Comparison of ENCODE assay signal across 27 cellular contexts in the genomic region with DNA sequence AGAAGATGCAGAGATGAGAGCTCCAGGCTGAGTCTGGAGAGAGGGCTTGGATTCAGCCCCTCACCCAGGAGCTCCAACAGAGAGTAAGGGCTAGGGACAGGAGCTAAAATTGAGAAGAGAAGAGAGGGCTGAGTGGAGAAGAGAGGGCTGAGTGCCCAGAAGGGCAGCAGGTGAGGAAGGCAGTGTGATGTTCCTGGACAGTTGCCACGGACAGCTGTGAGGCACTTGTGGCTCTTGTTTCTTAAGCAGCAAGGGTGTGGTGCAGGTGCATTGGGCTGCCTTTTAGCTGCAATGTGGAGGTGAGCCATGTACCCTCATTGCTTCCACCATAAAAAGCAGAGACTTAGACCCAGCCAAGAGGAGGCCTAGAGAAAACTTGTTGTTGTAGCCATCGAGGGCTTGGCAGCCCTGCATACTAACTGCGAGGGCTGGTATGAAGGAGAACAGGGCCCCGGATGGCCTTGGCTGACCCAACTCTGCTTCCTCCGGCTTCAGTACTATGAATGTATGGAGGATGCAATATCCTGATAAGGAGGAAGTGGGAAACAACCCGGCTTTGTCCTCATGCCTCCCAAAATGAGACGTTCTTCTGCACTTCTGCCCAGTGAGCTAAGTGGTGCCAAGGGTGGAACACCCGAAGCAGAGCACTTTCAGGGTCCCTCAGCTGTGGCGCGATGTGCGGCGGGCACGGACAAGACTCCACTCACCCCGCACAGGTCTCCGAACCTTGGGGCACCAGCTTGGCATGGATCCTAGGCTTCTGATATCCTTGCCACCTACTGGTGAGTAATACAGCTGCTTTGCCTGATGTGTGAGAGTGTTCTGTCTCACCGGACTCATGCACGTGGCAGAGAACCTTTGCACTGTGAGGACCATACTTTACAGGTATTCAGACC.
DNase-seq lines count a peak whose midpoint lies in the region; ATAC-seq and TF ChIP-seq lines count a peak whose summit lies in the region.
"Had no signal": no experiment of that assay in that cellular context is flagged by ENCODE, and none has a peak within 500 bp of the region (broad histone marks: within the 10 kb centered on the region; RNA-seq: fewer than 3 reads in every experiment).

No MANE protein-coding gene starts in this region.

- CTCF ChIA-PET in Panc1 (lab: Charles Lee) = no interaction called here

- DNase-seq in DMS 273 (lab: John Stamatoyannopoulos, UW; ENCODE audit: unreplicated experiment) (peak; percentile 10), DMS 273 treated with DMSO at 0.1 percent for 48 hours (lab: John Stamatoyannopoulos, UW) (no peak), Panc1 (ENCODE audit: low read depth, low spot score) (no peak), neuronal stem cell (ENCODE audit: low spot score) (no peak), GM23248 (no peak), NCI-H1694 (lab: John Stamatoyannopoulos, UW) (no peak)
- no peak for DNase-seq in activated CD4-positive, alpha-beta T cell treated with anti-CD3 and anti-CD28 coated beads, Interleukin-2, amount 50 U/mL, for 48 hours
- DNase-seq: activated CD4-positive, alpha-beta memory T cell treated with anti-CD3 and anti-CD28 coated beads, Interleukin-2, amount 10 ng/mL, durations not matched to agents 7 days and 5 days; activated CD4-positive, CD25-positive, alpha-beta regulatory T cell; activated effector memory CD4-positive, alpha-beta T cell treated with anti-CD3 and anti-CD28 coated beads, Interleukin-2, amount 50 U/mL, for 16 hours; activated naive CD8-positive, alpha-beta T cell treated with anti-CD3 and anti-CD28 coated beads, Interleukin-2, amount 50 U/mL, for 24 hours; activated T-cell treated with anti-CD3 and anti-CD28 coated beads for 4 hours; body of pancreas; effector CD8-positive, alpha-beta T cell; hippocampal formation; mucosa of descending colon; NCI-H1436; NCI-H2227 treated with DMSO at 0.1 percent for 48 hours; stimulated activated CD4-positive, alpha-beta T cell treated with anti-CD3 and anti-CD28 coated beads, Interleukin-2, amount 100 ng/mL, for 48 hours; stimulated activated naive CD4-positive, alpha-beta T cell; testis had no signal

- H2AFZ ChIP-seq in neuronal stem cell (ENCODE audit: low read length) (no peak overlapping the region), GM23248 (no peak overlapping the region)
- H2AFZ ChIP-seq: neural progenitor cell had no signal

- no peak overlapping the region for H3K14ac ChIP-seq in neuronal stem cell (ENCODE audit: low read length)

- WGBS in neuronal stem cell (ENCODE audit: extremely low coverage in 2 of 2, insufficient read length in 2 of 2, insufficient replicate concordance in 1 of 2), 2 donors = no CpG with 5 or more reads among the region's 17 CpGs
- WGBS in GM23248 (ENCODE audit: low coverage in 1 of 2, low lambda C conversion rate in 2 of 2, missing lambda C conversion rate in 2 of 2), 2 experiments = 92 to 94% methylated on average over 17 of the region's 17 CpGs

- H3K23ac ChIP-seq in neuronal stem cell (ENCODE audit: low read depth, low read length, poor library complexity) = no peak overlapping the region

- POLR2A ChIA-PET in Panc1 (lab: Charles Lee) = no interaction called here

- no peak overlapping the region for H2AK5ac ChIP-seq in neuronal stem cell (ENCODE audit: low read depth, low read length)

- no peak overlapping the region for H3K4ac ChIP-seq in neuronal stem cell (ENCODE audit: low read length)

- no peak overlapping the region for H2BK120ac ChIP-seq in neuronal stem cell (ENCODE audit: low read depth, low read length)

- H4K8ac ChIP-seq in neuronal stem cell (ENCODE audit: low read depth, low read length) = no peak overlapping the region

- TF ChIP-seq CTCF in GM12875 (IDR thresholded peaks at IDR 0.05; ENCODE audit: borderline replicate concordance, insufficient read depth, low read depth, low read length) (0 out of 2 replicates have a peak, but pooled peaks have one; percentile 5), Panc1 (IDR thresholded peaks at IDR 0.05) (no peak)

- no peaks in the 10 kb centered on the region for H3K4me1 ChIP-seq in Panc1 (ENCODE audit: control insufficient read depth, insufficient read depth, low read length)
- H3K4me1 ChIP-seq in neuronal stem cell (ENCODE audit: control insufficient read depth in 2 of 2, insufficient read depth in 1 of 2, low read depth in 1 of 2, low read length in 2 of 2) = peaks cover 0 to 5% of the 10 kb centered on the region in 2 donors
- H3K4me1 ChIP-seq in GM23248 (ENCODE audit: insufficient read depth) = no peaks in the 10 kb centered on the region
- H3K4me1 ChIP-seq: body of pancreas, esophagus muscularis mucosa, testis had no signal

- no peak overlapping the region for H2BK12ac ChIP-seq in neuronal stem cell (ENCODE audit: low read length)

- no peaks in the 10 kb centered on the region for H4K20me1 ChIP-seq in GM23248 (ENCODE audit: insufficient read depth)

- no peaks in the 10 kb centered on the region for H3F3A ChIP-seq in GM23248 (ENCODE audit: insufficient read depth)

- no peaks in the 10 kb centered on the region for H3K27me3 ChIP-seq in Panc1 (ENCODE audit: control insufficient read depth, insufficient read depth, low read length)
- H3K27me3 ChIP-seq in neuronal stem cell (ENCODE audit: control insufficient read depth in 3 of 3, insufficient read depth in 3 of 3, low read depth in 1 of 3, low read length in 3 of 3) = no peaks in the 10 kb centered on the region
- H3K27me3 ChIP-seq in GM23248 (replicated peaks; ENCODE audit: insufficient read depth) = no peaks in the 10 kb centered on the region
- H3K27me3 ChIP-seq: body of pancreas, esophagus muscularis mucosa, neural progenitor cell, testis had no signal

- H3K27ac ChIP-seq in Panc1 (ENCODE audit: low read length) (no peak overlapping the region), neuronal stem cell (replicated peaks; ENCODE audit: low read length) (no peak overlapping the region), GM23248 (no peak overlapping the region)
- H3K27ac ChIP-seq: 22Rv1, body of pancreas, esophagus muscularis mucosa, neural progenitor cell, SK-N-MC, testis had no signal

- in situ Hi-C loops in Panc1 (cut with HindIII; ENCODE audit: low pct_unique_long_range_greater_than_20kb, low sequenced_read_pairs) = no loop called here
- in situ Hi-C loops in GM23248 (cut with MboI) = no loop called here

- ATAC-seq in Panc1 = 0 out of 2 replicates have a peak, but pooled peaks have one; percentile 48
- ATAC-seq: activated naive CD8-positive, alpha-beta T cell treated with anti-CD3 and anti-CD28 coated beads, Interleukin-2, amount 50 U/mL, for 24 hours; body of pancreas; mucosa of descending colon had no signal

- H2BK5ac ChIP-seq in neuronal stem cell (ENCODE audit: low read length) = peak overlapping the region; percentile 10

- no peaks in the 10 kb centered on the region for H3K9me3 ChIP-seq in Panc1 (ENCODE audit: control insufficient read depth, insufficient read depth, low read depth, low read length)
- H3K9me3 ChIP-seq in neuronal stem cell (replicated peaks in 1 of 2; ENCODE audit: control insufficient read depth in 2 of 2, insufficient read depth in 1 of 2, low read depth in 1 of 2, low read length in 2 of 2) = peaks cover 0 to 2% of the 10 kb centered on the region in 2 donors
- H3K9me3 ChIP-seq in GM23248 (ENCODE audit: low read depth) = no peaks in the 10 kb centered on the region
- H3K9me3 ChIP-seq: body of pancreas, esophagus muscularis mucosa, mucosa of descending colon, testis had no signal

- H3K4me2 ChIP-seq in neuronal stem cell (ENCODE audit: insufficient read depth, low read length, poor library complexity, severe bottlenecking) (no peak overlapping the region), GM23248 (ENCODE audit: unreplicated experiment) (no peak overlapping the region)
- H3K4me2 ChIP-seq: neural progenitor cell, smooth muscle cell had no signal

- intact Hi-C loops in Panc1 (cut with micrococcal nuclease; ENCODE audit: unreplicated experiment) = no loop called here

- no peak overlapping the region for H2BK15ac ChIP-seq in neuronal stem cell (ENCODE audit: low read length)

- H3K79me1 ChIP-seq in neuronal stem cell (ENCODE audit: low read depth, low read length) = no peaks in the 10 kb centered on the region

- H3K36me3 ChIP-seq in Panc1 (ENCODE audit: control insufficient read depth, insufficient read depth, low read length) (no peaks in the 10 kb centered on the region), neuronal stem cell (replicated peaks in 1 of 2; ENCODE audit: control insufficient read depth in 2 of 2, insufficient read depth in 2 of 2, low read length in 2 of 2) (peaks cover 0 to 2% of the 10 kb centered on the region in 2 donors), GM23248 (ENCODE audit: low read depth) (no peaks in the 10 kb centered on the region)
- H3K36me3 ChIP-seq: esophagus muscularis mucosa, neural progenitor cell had no signal

- no peak overlapping the region for H4K91ac ChIP-seq in neuronal stem cell (ENCODE audit: low read depth, low read length, poor library complexity)

- H3K4me3 ChIP-seq in GM12875 (ENCODE audit: low read depth, low read length) (no peak overlapping the region), Panc1 (ENCODE audit: low read depth in 2 of 2, low read length in 2 of 2) (no peak overlapping the region), neuronal stem cell (ENCODE audit: low read length in 2 of 2) (no peak overlapping the region), GM23248 (no peak overlapping the region)
- H3K4me3 ChIP-seq: body of pancreas, esophagus muscularis mucosa, mucosa of descending colon, neural progenitor cell, SK-N-MC, smooth muscle cell, testis had no signal

- BruUV-seq in Panc1 (replicated peaks; lab: Mats Ljungman, UMichigan) = no TSS peak

- no peak overlapping the region for H3K18ac ChIP-seq in neuronal stem cell (ENCODE audit: low read length)

- no peaks in the 10 kb centered on the region for H3K79me2 ChIP-seq in GM23248 (ENCODE audit: insufficient read depth)

- H3K9ac ChIP-seq in neuronal stem cell (ENCODE audit: low read depth, low read length, poor library complexity) = no peak overlapping the region
- H3K9ac ChIP-seq in GM23248 = no peak overlapping the region
- H3K9ac ChIP-seq: neural progenitor cell had no signal

- H3K9me2 ChIP-seq in GM23248 (ENCODE audit: insufficient read depth) = no peaks in the 10 kb centered on the region
